In genomic region chr5:150676578-150676977, GRCh38 we compare ENCODE assay signal across 9 cellular contexts. TPM values are rescaled to one million over a fixed set of nuclear protein-coding genes. Genes with fewer than 3 reads are reported as not detected.
"Had no signal": no experiment of that assay in that cellular context is flagged by ENCODE, and none has a peak within 500 bp of the region (broad histone marks: within the 10 kb centered on the region; RNA-seq: fewer than 3 reads in every experiment).

No MANE protein-coding gene starts in this region.

- H3K27ac Mint-ChIP-seq: IgD-negative memory B cell had no signal

- H3K9me3 Mint-ChIP-seq: IgD-negative memory B cell had no signal

- H3K4me3 ChIP-seq: K562 had no signal

- ATAC-seq: HepG2, K562 had no signal

- DNase-seq: IMR-90, KBM-7, KG1 had no signal

- H3K4me3 Mint-ChIP-seq: IgD-negative memory B cell had no signal

- H3K27ac ChIP-seq: HL-60 had no signal

RNA-seq across cellular contexts. Expression of gene MYOZ3, which starts 15.5 kb away (rescaled TPM):
- total RNA-seq: HepG2, HT-29, HT1080, K562 had no signal
- polyA plus RNA-seq: IgD-negative memory B cell, K562 had no signal
